ENCODE assay signal across 17 cellular contexts in genomic region chr20:20455945-20456344, GRCh38.
DNase-seq lines count a peak whose midpoint lies in the region; ATAC-seq and TF ChIP-seq lines count a peak whose summit lies in the region.
"Had no signal": no experiment of that assay in that cellular context is flagged by ENCODE, and none has a peak within 500 bp of the region (broad histone marks: within the 10 kb centered on the region; RNA-seq: fewer than 3 reads in every experiment).

No MANE protein-coding gene starts in this region.

- H3K4me1 Mint-ChIP-seq in activated naive CD4-positive, alpha-beta T cell treated with anti-CD3 and anti-CD28 coated beads for 36 hours (ENCODE audit: low read depth), result peaks cover 36% of the 10 kb centered on the region

- WGBS in IMR-90 (ENCODE audit: extremely low coverage in 2 of 2, insufficient read length in 1 of 2), 2 experiments, result 100% methylated on average over 1 of the region's 2 CpGs; no CpG with 5 or more reads in 1 of the 2 experiments
- WGBS in neuronal stem cell (ENCODE audit: extremely low coverage in 2 of 2, insufficient read length in 2 of 2, insufficient replicate concordance in 1 of 2), 2 donors, result no CpG with 5 or more reads among the region's 2 CpGs

- H3K18ac ChIP-seq in IMR-90 (ENCODE audit: low read depth, low read length), result no peak overlapping the region
- H3K18ac ChIP-seq in neuronal stem cell (ENCODE audit: low read length), result peak overlapping the region; percentile 25

- H3K14ac ChIP-seq in IMR-90 (replicated peaks; ENCODE audit: low read depth, low read length) (no peak overlapping the region), neuronal stem cell (ENCODE audit: low read length) (no peak overlapping the region)

- peaks cover 15% of the 10 kb centered on the region for H3K36me3 Mint-ChIP-seq in activated naive CD4-positive, alpha-beta T cell treated with anti-CD3 and anti-CD28 coated beads for 36 hours (ENCODE audit: low read depth)

- H4K20me1 ChIP-seq in IMR-90 (ENCODE audit: insufficient read depth, low read length), result no peaks in the 10 kb centered on the region

- ATAC-seq in IMR-90 (ENCODE audit: low read depth) (no peak), left colon (no peak), GM19463 (IDR thresholded peaks at IDR 0.05; ENCODE audit: unreplicated experiment) (no peak)
- ATAC-seq: A549, SK-N-SH treated with all-trans-retinoic acid at 6 μM for 48 hours had no signal

- no peak overlapping the region for H4K8ac ChIP-seq in IMR-90 (ENCODE audit: low read depth in 2 of 2, low read length in 2 of 2)
- no peak overlapping the region for H4K8ac ChIP-seq in neuronal stem cell (ENCODE audit: low read depth, low read length)

- H3K4ac ChIP-seq in IMR-90 (ENCODE audit: low read depth, low read length) (no peak overlapping the region; the same call in 1 of the 2 replicates), neuronal stem cell (ENCODE audit: low read length) (no peak overlapping the region)

- no peak overlapping the region for H2BK5ac ChIP-seq in IMR-90 (ENCODE audit: low read depth, low read length, poor library complexity, severe bottlenecking)
- H2BK5ac ChIP-seq in neuronal stem cell (ENCODE audit: low read length), result no peak overlapping the region

- H3K27me3 Mint-ChIP-seq in activated naive CD4-positive, alpha-beta T cell treated with anti-CD3 and anti-CD28 coated beads for 36 hours (ENCODE audit: low read depth), result no peaks in the 10 kb centered on the region

- peak overlapping the region; percentile 41 for H3K27ac Mint-ChIP-seq in activated naive CD4-positive, alpha-beta T cell treated with anti-CD3 and anti-CD28 coated beads for 36 hours

- no peaks in the 10 kb centered on the region for H3K79me1 ChIP-seq in IMR-90 (ENCODE audit: low read depth in 1 of 2, low read length in 2 of 2)
- H3K79me1 ChIP-seq in neuronal stem cell (ENCODE audit: low read depth, low read length), result no peaks in the 10 kb centered on the region

- no peaks in the 10 kb centered on the region for H3K9me3 ChIP-seq in IMR-90 (ENCODE audit: control insufficient read depth, insufficient read depth, low read length)
- peaks cover 0 to 2% of the 10 kb centered on the region in 2 donors for H3K9me3 ChIP-seq in neuronal stem cell (replicated peaks in 1 of 2; ENCODE audit: control insufficient read depth in 2 of 2, insufficient read depth in 1 of 2, low read depth in 1 of 2, low read length in 2 of 2)
- H3K9me3 ChIP-seq: A549 had no signal

- dilution Hi-C loops in IMR-90 (cut with HindIII; ENCODE audit: low sequenced_read_pairs, unreplicated experiment), result no loop called here

- in situ Hi-C loops in IMR-90 (cut with MboI; ENCODE audit: low sequenced_read_pairs), result no loop called here

- H2AK5ac ChIP-seq in IMR-90 (ENCODE audit: low read depth, low read length) (no peak overlapping the region), neuronal stem cell (ENCODE audit: low read depth, low read length) (no peak overlapping the region)

- H3K27ac ChIP-seq in IMR-90 (ENCODE audit: insufficient read depth, low read length), result no peak overlapping the region
- H3K27ac ChIP-seq in neuronal stem cell (replicated peaks; ENCODE audit: low read length), result no peak overlapping the region
- H3K27ac ChIP-seq: A549 had no signal

- H2BK20ac ChIP-seq in IMR-90 (ENCODE audit: low read depth, low read length), result no peak overlapping the region

- H2BK12ac ChIP-seq in neuronal stem cell (ENCODE audit: low read length), result no peak overlapping the region

- no peak for TF ChIP-seq CTCF in IMR-90 (conservative IDR thresholded peaks at IDR 0.05; ENCODE audit: low read depth, low read length)

- no peaks in the 10 kb centered on the region; the same call in 1 of the 2 replicates for H3K9me1 ChIP-seq in IMR-90 (ENCODE audit: insufficient read depth, low read length)

- no peak for DNase-seq in activated naive CD4-positive, alpha-beta T cell treated with anti-CD3 and anti-CD28 coated beads for 36 hours
- no peak for DNase-seq in activated naive CD4-positive, alpha-beta T cell treated with anti-CD3 and anti-CD28 coated beads, Interleukin-2, amount 50 U/mL, for 16 hours
- DNase-seq in IMR-90, result no peak
- peak; percentile 53 for DNase-seq in NCI-H748 treated with DMSO at 0.1 percent for 48 hours (lab: John Stamatoyannopoulos, UW)
- no peak for DNase-seq in neuronal stem cell (ENCODE audit: low spot score)
- no peak for DNase-seq in left colon
- DNase-seq in KG1 (lab: John Stamatoyannopoulos, UW), result no peak
- DNase-seq: C1 segment of cervical spinal cord, Kasumi-1, MM.1S, NCI-H1105, NCI-H1930, NCI-H2171 treated with DMSO at 0.1 percent for 48 hours, SHP77 had no signal

- no TSS peak for BruUV-seq in IMR-90 (replicated peaks; lab: Mats Ljungman, UMichigan)

- CTCF ChIA-PET in activated naive CD4-positive, alpha-beta T cell treated with anti-CD3 and anti-CD28 coated beads for 36 hours (lab: Charles Lee), result no interaction called here
- CTCF ChIA-PET in IMR-90 (lab: Yijun Ruan, JAX), result interaction anchor here (0.5 kb wide), 1 partner anchor 29 kb away, joined by 4 read pairs; no protein-coding TSS in a partner anchor

- no peak overlapping the region for H3K23ac ChIP-seq in IMR-90 (ENCODE audit: low read depth, low read length)
- H3K23ac ChIP-seq in neuronal stem cell (ENCODE audit: low read depth, low read length, poor library complexity), result no peak overlapping the region

- H3K36me3 ChIP-seq in IMR-90 (ENCODE audit: control insufficient read depth, insufficient read depth, low read length), result no peaks in the 10 kb centered on the region
- no peaks in the 10 kb centered on the region for H3K36me3 ChIP-seq in neuronal stem cell (replicated peaks in 1 of 2; ENCODE audit: control insufficient read depth in 2 of 2, insufficient read depth in 2 of 2, low read length in 2 of 2)

- H3K9ac ChIP-seq in IMR-90 (ENCODE audit: low read depth, low read length) (no peak overlapping the region), neuronal stem cell (ENCODE audit: low read depth, low read length, poor library complexity) (no peak overlapping the region)

- H2BK120ac ChIP-seq in IMR-90 (ENCODE audit: low read depth, low read length), result no peak overlapping the region
- H2BK120ac ChIP-seq in neuronal stem cell (ENCODE audit: low read depth, low read length), result no peak overlapping the region

- POLR2A ChIA-PET in IMR-90 (lab: Charles Lee; ENCODE audit: unreplicated experiment), result no interaction called here

- H3K27me3 ChIP-seq in IMR-90 (ENCODE audit: control insufficient read depth, insufficient read depth, low read length) (no peaks in the 10 kb centered on the region), neuronal stem cell (ENCODE audit: control insufficient read depth in 3 of 3, insufficient read depth in 3 of 3, low read depth in 1 of 3, low read length in 3 of 3) (no peaks in the 10 kb centered on the region)

- no peak overlapping the region for H4K5ac ChIP-seq in IMR-90 (ENCODE audit: low read depth, low read length)

- no peak overlapping the region for H3K4me3 Mint-ChIP-seq in activated naive CD4-positive, alpha-beta T cell treated with anti-CD3 and anti-CD28 coated beads for 36 hours

- H4K91ac ChIP-seq in IMR-90 (ENCODE audit: insufficient read depth, low read depth, low read length) (no peak overlapping the region), neuronal stem cell (ENCODE audit: low read depth, low read length, poor library complexity) (no peak overlapping the region)

- H3K9me3 Mint-ChIP-seq in activated naive CD4-positive, alpha-beta T cell treated with anti-CD3 and anti-CD28 coated beads for 36 hours, result no peaks in the 10 kb centered on the region

- H3K56ac ChIP-seq in IMR-90 (ENCODE audit: extremely low read depth, insufficient read depth, low read length), result no peak overlapping the region

- H2AFZ ChIP-seq in IMR-90 (replicated peaks; ENCODE audit: low read length, poor library complexity), result peak overlapping the region; percentile 46
- H2AFZ ChIP-seq in neuronal stem cell (ENCODE audit: low read length), result no peak overlapping the region

- no peak for TF ChIP-seq RAD21 in IMR-90 (IDR thresholded peaks at IDR 0.05; ENCODE audit: low read length)

- intact Hi-C loops in activated naive CD4-positive, alpha-beta T cell treated with anti-CD3 and anti-CD28 coated beads for 36 hours (cut with micrococcal nuclease), result loop anchor here (1.0 to 10.0 kb wide), 2 partner anchors 35 to 849 kb away; partner anchors contain the start of gene XRN2
- intact Hi-C loops in IMR-90 (cut with micrococcal nuclease), result no loop called here
- intact Hi-C loops in left colon (cut with DNase I, micrococcal nuclease), result no loop called here

- H3K4me3 ChIP-seq in IMR-90 (ENCODE audit: insufficient read depth, low read depth, low read length) (no peak overlapping the region), neuronal stem cell (ENCODE audit: low read length in 2 of 2) (no peak overlapping the region)
- H3K4me3 ChIP-seq: A549 had no signal

- no peak overlapping the region for H3K4me2 ChIP-seq in IMR-90 (ENCODE audit: low read depth, low read length)
- no peak overlapping the region for H3K4me2 ChIP-seq in neuronal stem cell (ENCODE audit: insufficient read depth, low read length, poor library complexity, severe bottlenecking)
- H3K4me2 ChIP-seq: A549 had no signal

- no peak for TF ChIP-seq POLR2A in IMR-90 (IDR thresholded peaks at IDR 0.05; ENCODE audit: low read depth, low read length)

- H2BK15ac ChIP-seq in IMR-90 (ENCODE audit: low read depth, low read length), result no peak overlapping the region
- H2BK15ac ChIP-seq in neuronal stem cell (ENCODE audit: low read length), result no peak overlapping the region

- H3K4me1 ChIP-seq in IMR-90 (ENCODE audit: control insufficient read depth, insufficient read depth, low read length) (peaks cover 7% of the 10 kb centered on the region), neuronal stem cell (ENCODE audit: control insufficient read depth in 2 of 2, insufficient read depth in 1 of 2, low read depth in 1 of 2, low read length in 2 of 2) (peaks cover 15 to 23% of the 10 kb centered on the region in 2 donors)

- no peak overlapping the region for H2AK9ac ChIP-seq in IMR-90 (replicated peaks; ENCODE audit: low read depth, low read length, poor library complexity)

TF ChIP-seq in IMR-90, 13 proteins besides CTCF, POLR2A, EP300 and RAD21:
- no peak for TF ChIP-seq MAFK (IDR thresholded peaks at IDR 0.05; ENCODE audit: low read depth, low read length)
